21 cellular contexts compared by ENCODE assay signal in the genomic region with DNA sequence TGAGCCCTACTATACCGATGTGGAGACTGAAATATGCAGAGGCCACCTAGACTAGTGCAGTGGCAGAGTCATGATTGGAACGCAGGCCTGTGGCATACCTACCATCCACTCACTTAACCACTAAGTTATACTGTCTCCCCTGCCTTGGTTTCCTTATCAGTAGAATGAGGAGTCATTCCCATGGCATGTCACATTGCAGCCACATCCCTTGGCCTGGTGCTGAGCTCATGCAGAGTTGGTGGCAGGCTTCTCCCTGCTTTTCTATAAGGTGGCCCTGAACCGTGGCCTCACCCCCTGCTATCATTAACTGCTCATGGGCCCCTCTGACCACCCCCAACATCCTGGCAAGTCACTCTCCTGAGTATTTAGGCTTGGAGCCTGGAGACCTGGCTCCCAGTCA.
A peak's percentile ranks its signal among the peaks of the same experiment; 100 is the strongest.
DNase-seq lines count a peak whose midpoint lies in the region; ATAC-seq and TF ChIP-seq lines count a peak whose summit lies in the region.
"Had no signal": no experiment of that assay in that cellular context is flagged by ENCODE, and none has a peak within 500 bp of the region (broad histone marks: within the 10 kb centered on the region; RNA-seq: fewer than 3 reads in every experiment).

No MANE protein-coding gene starts in this region.

- no peak overlapping the region for H2BK12ac ChIP-seq in mesenchymal stem cell (ENCODE audit: low read length in 2 of 2)

- H3K23ac ChIP-seq in mesenchymal stem cell (ENCODE audit: low read length in 2 of 2), result no peak overlapping the region

- no peak overlapping the region for H3K4ac ChIP-seq in mesenchymal stem cell (ENCODE audit: low read depth in 1 of 2, low read length in 2 of 2)

- peak overlapping the region; percentile 63 to 87 (median 80); a peak in 19 of 22 replicates for H3K4me2 ChIP-seq in BLaER1 treated with 17β-estradiol and CSF1 and Interleukin-3, amounts not matched to agents 10 nM and 100 nM
- no peak overlapping the region for H3K4me2 ChIP-seq in mesenchymal stem cell (ENCODE audit: low read length, poor library complexity, severe bottlenecking)

- in situ Hi-C loops in astrocyte of the cerebellum (cut with HindIII; ENCODE audit: low sequenced_read_pairs), result no loop called here

- peak overlapping the region; percentile 34 for H2AK5ac ChIP-seq in mesenchymal stem cell (ENCODE audit: low read length, severe bottlenecking)

- H3K9ac ChIP-seq in BLaER1 treated with 17β-estradiol and CSF1 and Interleukin-3, amounts not matched to agents 10 nM and 100 nM, result peak overlapping the region in 2 of 11 experiments; percentile 1 to 54; a peak in 1 of 22 replicates
- H3K9ac ChIP-seq in mesenchymal stem cell (ENCODE audit: low read length), result no peak overlapping the region
- H3K9ac ChIP-seq: parathyroid adenoma had no signal

- H2BK120ac ChIP-seq in mesenchymal stem cell (ENCODE audit: low read depth, low read length), result no peak overlapping the region

- no peaks in the 10 kb centered on the region for H4K20me1 ChIP-seq in BLaER1 treated with 17β-estradiol and CSF1 and Interleukin-3, amounts not matched to agents 10 nM and 100 nM

- no peak for TF ChIP-seq RAD21 in Ishikawa (IDR thresholded peaks at IDR 0.05; ENCODE audit: low read depth)

- no peak overlapping the region for H2AFZ ChIP-seq in mesenchymal stem cell (ENCODE audit: low read depth, low read length)
- H2AFZ ChIP-seq: parathyroid adenoma had no signal

- TF ChIP-seq POLR2A in gastroesophageal sphincter (IDR thresholded peaks at IDR 0.05), result no peak

- H3K27ac ChIP-seq in BLaER1 treated with 17β-estradiol and CSF1 and Interleukin-3, amounts not matched to agents 10 nM and 100 nM, result peak overlapping the region in 4 of 11 experiments; percentile 65 to 74 (median 66); a peak in 7 of 22 replicates
- H3K27ac ChIP-seq in mesenchymal stem cell (ENCODE audit: low read length, poor library complexity, severe bottlenecking), result peak overlapping the region; percentile 79
- H3K27ac ChIP-seq in substantia nigra (ENCODE audit: low read depth, low read length, poor library complexity, severe bottlenecking), result no peak overlapping the region
- no peak overlapping the region for H3K27ac ChIP-seq in gastroesophageal sphincter
- H3K27ac ChIP-seq: cardiac muscle cell, parathyroid adenoma had no signal

- H3K9me3 ChIP-seq in BLaER1 treated with 17β-estradiol and CSF1 and Interleukin-3, amounts not matched to agents 10 nM and 100 nM (replicated peaks in 1 of 11), result peaks cover 11 to 18% (median 15%) of the 10 kb centered on the region in 11 experiments
- H3K9me3 ChIP-seq in mesenchymal stem cell (ENCODE audit: control insufficient read depth, low read length), result peaks cover 12% of the 10 kb centered on the region
- peaks cover 0 to 11% (median 0%) of the 10 kb centered on the region in 3 donors for H3K9me3 ChIP-seq in gastroesophageal sphincter

- no peak overlapping the region for H4K91ac ChIP-seq in mesenchymal stem cell (ENCODE audit: low read length)

- H3K36me3 ChIP-seq in BLaER1 treated with 17β-estradiol and CSF1 and Interleukin-3, amounts not matched to agents 10 nM and 100 nM, result peaks cover 17 to 63% (median 32%) of the 10 kb centered on the region in 11 experiments
- H3K36me3 ChIP-seq in mesenchymal stem cell (ENCODE audit: control insufficient read depth in 1 of 2, insufficient read depth in 2 of 2, low read depth in 1 of 2, low read length in 2 of 2), result peaks cover 25 to 50% of the 10 kb centered on the region in 2 experiments
- peaks cover 0 to 81% of the 10 kb centered on the region in 2 donors for H3K36me3 ChIP-seq in gastroesophageal sphincter
- H3K36me3 ChIP-seq: cardiac muscle cell had no signal

- no peak overlapping the region for H2BK15ac ChIP-seq in mesenchymal stem cell (ENCODE audit: low read depth, poor library complexity, severe bottlenecking)

- no peak overlapping the region for H3K4me3 ChIP-seq in BLaER1 treated with 17β-estradiol and CSF1 and Interleukin-3, amounts not matched to agents 10 nM and 100 nM
- H3K4me3 ChIP-seq in astrocyte of the cerebellum (ENCODE audit: low read depth, low read length) (no peak overlapping the region), mesenchymal stem cell (ENCODE audit: insufficient read depth in 1 of 2, low read depth in 1 of 2, low read length in 2 of 2) (no peak overlapping the region), gastroesophageal sphincter (no peak overlapping the region)
- H3K4me3 ChIP-seq: cardiac muscle cell had no signal

- peaks cover 34 to 66% (median 59%) of the 10 kb centered on the region in 10 experiments for H3K4me1 ChIP-seq in BLaER1 treated with 17β-estradiol and CSF1 and Interleukin-3, amounts not matched to agents 10 nM and 100 nM
- H3K4me1 ChIP-seq in mesenchymal stem cell (ENCODE audit: control insufficient read depth, insufficient read depth, low read depth, low read length), result peaks cover 36% of the 10 kb centered on the region
- no peaks in the 10 kb centered on the region for H3K4me1 ChIP-seq in gastroesophageal sphincter
- H3K4me1 ChIP-seq: parathyroid adenoma had no signal

- H3K14ac ChIP-seq in mesenchymal stem cell (ENCODE audit: low read length in 2 of 2), result no peak overlapping the region

- no peak for TF ChIP-seq CTCF in astrocyte of the cerebellum (IDR thresholded peaks at IDR 0.05; ENCODE audit: low read depth, low read length, missing control alignments)
- no peak for TF ChIP-seq CTCF in gastroesophageal sphincter (IDR thresholded peaks at IDR 0.05)

- no peak for ATAC-seq in gastroesophageal sphincter
- ATAC-seq: activated T-cell treated with anti-CD3 and anti-CD28 coated beads, Interleukin-2, amount 50 U/mL, for 72 hours; Right ventricle myocardium inferior; stimulated activated naive CD8-positive, alpha-beta T cell treated with anti-CD3 and anti-CD28 coated beads, Interleukin-15, amount 100 ng/mL, for 72 hours had no signal

- H2BK5ac ChIP-seq in mesenchymal stem cell (ENCODE audit: low read depth, low read length, poor library complexity, severe bottlenecking), result peak overlapping the region; percentile 67

- H3K79me1 ChIP-seq in mesenchymal stem cell (replicated peaks; ENCODE audit: low read length, poor library complexity, severe bottlenecking), result no peaks in the 10 kb centered on the region

- no peak overlapping the region for H4K8ac ChIP-seq in mesenchymal stem cell (ENCODE audit: low read length)

- TF ChIP-seq EP300 in Ishikawa (IDR thresholded peaks at IDR 0.05; ENCODE audit: borderline replicate concordance) (peak; percentile 79), gastroesophageal sphincter (IDR thresholded peaks at IDR 0.05) (no peak)

- H3K27me3 ChIP-seq in BLaER1 treated with 17β-estradiol and CSF1 and Interleukin-3, amounts not matched to agents 10 nM and 100 nM, result no peaks in the 10 kb centered on the region
- H3K27me3 ChIP-seq in mesenchymal stem cell (ENCODE audit: control insufficient read depth in 1 of 2, insufficient read depth in 1 of 2, low read length in 2 of 2) (no peaks in the 10 kb centered on the region), gastroesophageal sphincter (no peaks in the 10 kb centered on the region)
- H3K27me3 ChIP-seq: cardiac muscle cell had no signal

- 48% methylated on average over 3 of the region's 3 CpGs for WGBS in mesenchymal stem cell
- 93 to 100% methylated on average over 1 to 3 of the region's 3 CpGs for WGBS in gastroesophageal sphincter (ENCODE audit: low coverage in 1 of 2), 2 donors

- H3K18ac ChIP-seq in mesenchymal stem cell (ENCODE audit: low read depth in 1 of 2, low read length in 2 of 2), result no peak overlapping the region

- peak; percentile 63 for DNase-seq in astrocyte of the cerebellum (ENCODE audit: low read depth)
- DNase-seq in mesenchymal stem cell, result peak; percentile 49
- DNase-seq in substantia nigra (lab: John Stamatoyannopoulos, UW), result no peak
- DNase-seq in GM03348 (ENCODE audit: low spot score), result no peak
- DNase-seq in DMS79 (lab: John Stamatoyannopoulos, UW), result no peak
- DNase-seq: activated B cell treated with CpG ODN at 0.5 μM for 24 hours; activated naive CD8-positive, alpha-beta T cell treated with anti-CD3 and anti-CD28 coated beads for 36 hours; activated T-cell treated with anti-CD3 and anti-CD28 coated beads, Interleukin-2, amount 50 U/mL, for 72 hours; erythroblast; GF-D8; MV-4-11; naive B cell; NCI-H1930; NCI-H446; stimulated activated naive CD8-positive, alpha-beta T cell treated with anti-CD3 and anti-CD28 coated beads, Interleukin-15, amount 100 ng/mL, for 72 hours had no signal

TF ChIP-seq in Ishikawa, 13 proteins besides CTCF, POLR2A, EP300 and RAD21 (continues in another document):
- TF ChIP-seq, protein P1, sequence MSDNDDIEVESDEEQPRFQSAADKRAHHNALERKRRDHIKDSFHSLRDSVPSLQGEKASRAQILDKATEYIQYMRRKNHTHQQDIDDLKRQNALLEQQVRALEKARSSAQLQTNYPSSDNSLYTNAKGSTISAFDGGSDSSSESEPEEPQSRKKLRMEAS (IDR thresholded peaks at IDR 0.05), result no peak
- TF ChIP-seq FOXM1 (IDR thresholded peaks at IDR 0.05; ENCODE audit: borderline replicate concordance, low read depth) (no peak), ZBTB7A (IDR thresholded peaks at IDR 0.05; ENCODE audit: low read depth) (no peak), YY1 (IDR thresholded peaks at IDR 0.05; ENCODE audit: low read depth) (no peak), NFIC (IDR thresholded peaks at IDR 0.05) (peak; percentile 74), CEBPB (IDR thresholded peaks at IDR 0.05) (no peak)
- TF ChIP-seq, protein P2, sequence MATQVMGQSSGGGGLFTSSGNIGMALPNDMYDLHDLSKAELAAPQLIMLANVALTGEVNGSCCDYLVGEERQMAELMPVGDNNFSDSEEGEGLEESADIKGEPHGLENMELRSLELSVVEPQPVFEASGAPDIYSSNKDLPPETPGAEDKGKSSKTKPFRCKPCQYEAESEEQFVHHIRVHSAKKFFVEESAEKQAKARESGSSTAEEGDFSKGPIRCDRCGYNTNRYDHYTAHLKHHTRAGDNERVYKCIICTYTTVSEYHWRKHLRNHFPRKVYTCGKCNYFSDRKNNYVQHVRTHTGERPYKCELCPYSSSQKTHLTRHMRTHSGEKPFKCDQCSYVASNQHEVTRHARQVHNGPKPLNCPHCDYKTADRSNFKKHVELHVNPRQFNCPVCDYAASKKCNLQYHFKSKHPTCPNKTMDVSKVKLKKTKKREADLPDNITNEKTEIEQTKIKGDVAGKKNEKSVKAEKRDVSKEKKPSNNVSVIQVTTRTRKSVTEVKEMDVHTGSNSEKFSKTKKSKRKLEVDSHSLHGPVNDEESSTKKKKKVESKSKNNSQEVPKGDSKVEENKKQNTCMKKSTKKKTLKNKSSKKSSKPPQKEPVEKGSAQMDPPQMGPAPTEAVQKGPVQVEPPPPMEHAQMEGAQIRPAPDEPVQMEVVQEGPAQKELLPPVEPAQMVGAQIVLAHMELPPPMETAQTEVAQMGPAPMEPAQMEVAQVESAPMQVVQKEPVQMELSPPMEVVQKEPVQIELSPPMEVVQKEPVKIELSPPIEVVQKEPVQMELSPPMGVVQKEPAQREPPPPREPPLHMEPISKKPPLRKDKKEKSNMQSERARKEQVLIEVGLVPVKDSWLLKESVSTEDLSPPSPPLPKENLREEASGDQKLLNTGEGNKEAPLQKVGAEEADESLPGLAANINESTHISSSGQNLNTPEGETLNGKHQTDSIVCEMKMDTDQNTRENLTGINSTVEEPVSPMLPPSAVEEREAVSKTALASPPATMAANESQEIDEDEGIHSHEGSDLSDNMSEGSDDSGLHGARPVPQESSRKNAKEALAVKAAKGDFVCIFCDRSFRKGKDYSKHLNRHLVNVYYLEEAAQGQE (IDR thresholded peaks at IDR 0.05; ENCODE audit: low read depth), result no peak

Comparison
In these comparisons a context has a peak if more than half of its experiments do, and no peak if none do; other contexts are left out.
1. DNase-seq: peak in astrocyte of the cerebellum (single experiment) and mesenchymal stem cell (single experiment); none in substantia nigra (0 of 49), GM03348 (single experiment) and DMS79 (single experiment).